In the genomic region with DNA sequence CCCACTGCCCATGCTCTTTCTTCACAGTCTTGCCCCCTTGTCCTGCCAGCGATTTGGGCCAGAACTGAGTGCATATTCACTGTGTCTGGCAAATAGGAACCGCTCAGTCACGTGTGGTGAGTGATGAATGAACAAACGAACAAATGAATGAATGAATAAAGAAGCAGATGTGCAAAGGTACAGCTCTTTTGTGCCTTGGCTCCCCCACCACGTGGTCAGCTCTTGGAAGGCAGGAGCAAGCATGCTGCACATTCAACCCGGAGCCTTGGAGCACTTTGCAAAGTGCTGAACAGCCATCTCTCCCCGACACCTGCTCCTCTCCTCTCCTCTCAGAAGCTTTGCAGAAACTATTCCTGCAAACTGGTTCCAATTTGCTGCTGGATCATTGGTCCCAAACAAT, we compare ENCODE assay signal across 16 cellular contexts. TPM values are rescaled to one million over a fixed set of nuclear protein-coding genes. Genes with fewer than 3 reads are reported as not detected.
DNase-seq lines count a peak whose midpoint lies in the region; ATAC-seq and TF ChIP-seq lines count a peak whose summit lies in the region.
"Had no signal": no experiment of that assay in that cellular context is flagged by ENCODE, and none has a peak within 500 bp of the region (broad histone marks: within the 10 kb centered on the region; RNA-seq: fewer than 3 reads in every experiment).

No MANE protein-coding gene starts in this region.

- no peaks in the 10 kb centered on the region for H3K36me3 Mint-ChIP-seq in chondrocyte (ENCODE audit: low read depth)
- H3K36me3 Mint-ChIP-seq in nephron progenitor cell (ENCODE audit: low read depth), result peaks cover 9% of the 10 kb centered on the region
- no peaks in the 10 kb centered on the region for H3K36me3 Mint-ChIP-seq in T-cell
- H3K36me3 Mint-ChIP-seq in activated T-helper 1 cell treated with anti-CD3 and anti-CD28 coated beads, Interleukin-12 subunit alpha, Interleukin-12 subunit beta, Interleukin-2, Interleukin-4 antibody, amounts not matched to agents 30 ng/mL and 10 ng/mL and 1 ng/mL, durations not matched to agents 14 hours and 24 hours and 36 hours (ENCODE audit: low read depth), result peaks cover 4% of the 10 kb centered on the region
- H3K36me3 Mint-ChIP-seq: CD8-positive, alpha-beta memory T cell had no signal

- in situ Hi-C loops in G401 (cut with HindIII; ENCODE audit: low sequenced_read_pairs), result no loop called here

- peaks cover 85% of the 10 kb centered on the region for H3K4me1 Mint-ChIP-seq in chondrocyte (ENCODE audit: low read depth)
- H3K4me1 Mint-ChIP-seq in nephron progenitor cell, result peaks cover 72% of the 10 kb centered on the region
- peaks cover 5 to 16% (median 11%) of the 10 kb centered on the region in 3 donors for H3K4me1 Mint-ChIP-seq in T-cell
- H3K4me1 Mint-ChIP-seq in activated T-helper 1 cell treated with anti-CD3 and anti-CD28 coated beads, Interleukin-12 subunit alpha, Interleukin-12 subunit beta, Interleukin-2, Interleukin-4 antibody, amounts not matched to agents 30 ng/mL and 10 ng/mL and 1 ng/mL, durations not matched to agents 14 hours and 24 hours and 36 hours (ENCODE audit: low read depth), result peaks cover 13% of the 10 kb centered on the region

- no peak for ATAC-seq in T-cell (replicated peaks in 1 of 4)
- ATAC-seq: HepG2 had no signal

- H3K9me3 Mint-ChIP-seq in chondrocyte (ENCODE audit: low read depth) (no peaks in the 10 kb centered on the region), nephron progenitor cell (no peaks in the 10 kb centered on the region), T-cell (no peaks in the 10 kb centered on the region)
- peaks cover 11% of the 10 kb centered on the region for H3K9me3 Mint-ChIP-seq in activated T-helper 1 cell treated with anti-CD3 and anti-CD28 coated beads, Interleukin-12 subunit alpha, Interleukin-12 subunit beta, Interleukin-2, Interleukin-4 antibody, amounts not matched to agents 30 ng/mL and 10 ng/mL and 1 ng/mL, durations not matched to agents 14 hours and 24 hours and 36 hours
- H3K9me3 Mint-ChIP-seq: CD8-positive, alpha-beta memory T cell; HFFc6 had no signal

- DNase-seq in G401 (ENCODE audit: low spot score) (peak; percentile 43), NCI-H2171 (lab: John Stamatoyannopoulos, UW) (peak; percentile 27), chondrocyte (ENCODE audit: low spot score) (peak; percentile 51), nephron progenitor cell (no peak), T-cell (no peak), HCEC 1CT (no peak)
- no peak for DNase-seq in activated T-helper 1 cell treated with anti-CD3 and anti-CD28 coated beads, Interleukin-12 subunit alpha, Interleukin-12 subunit beta, Interleukin-2, Interleukin-4 antibody, amounts not matched to agents 30 ng/mL and 10 ng/mL and 1 ng/mL, durations not matched to agents 14 hours and 24 hours and 36 hours (ENCODE audit: low spot score)
- DNase-seq: CD8-positive, alpha-beta memory T cell; GOT3; HFFc6; MG63; NCI-H1092 treated with DMSO at 0.1 percent for 48 hours; NCI-H187 treated with DMSO at 0.1 percent for 48 hours; NCI-H510A; SHP77 treated with DMSO at 0.1 percent for 48 hours had no signal

- POLR2A ChIA-PET in T-cell (lab: Charles Lee), result no interaction called here

- intact Hi-C loops in activated T-helper 1 cell treated with anti-CD3 and anti-CD28 coated beads, Interleukin-12 subunit alpha, Interleukin-12 subunit beta, Interleukin-2, Interleukin-4 antibody, amounts not matched to agents 30 ng/mL and 10 ng/mL and 1 ng/mL, durations not matched to agents 14 hours and 24 hours and 36 hours (cut with micrococcal nuclease), result no loop called here

- TF ChIP-seq CTCF in chondrocyte (IDR thresholded peaks at IDR 0.05) (no peak), nephron progenitor cell (IDR thresholded peaks at IDR 0.05) (no peak)

- CTCF ChIA-PET in T-cell (lab: Charles Lee), result no interaction called here

- H3K27ac Mint-ChIP-seq in chondrocyte (ENCODE audit: unreplicated experiment) (peak overlapping the region; percentile 98), nephron progenitor cell (peak overlapping the region; percentile 98), T-cell (no peak overlapping the region)
- H3K27ac Mint-ChIP-seq in activated T-helper 1 cell treated with anti-CD3 and anti-CD28 coated beads, Interleukin-12 subunit alpha, Interleukin-12 subunit beta, Interleukin-2, Interleukin-4 antibody, amounts not matched to agents 30 ng/mL and 10 ng/mL and 1 ng/mL, durations not matched to agents 14 hours and 24 hours and 36 hours, result no peak overlapping the region
- H3K27ac Mint-ChIP-seq: CD8-positive, alpha-beta memory T cell had no signal

- H3K27me3 Mint-ChIP-seq in chondrocyte (ENCODE audit: low read depth), result no peaks in the 10 kb centered on the region
- H3K27me3 Mint-ChIP-seq in nephron progenitor cell (ENCODE audit: low read depth, poor library complexity), result no peaks in the 10 kb centered on the region
- no peaks in the 10 kb centered on the region for H3K27me3 Mint-ChIP-seq in T-cell
- H3K27me3 Mint-ChIP-seq in activated T-helper 1 cell treated with anti-CD3 and anti-CD28 coated beads, Interleukin-12 subunit alpha, Interleukin-12 subunit beta, Interleukin-2, Interleukin-4 antibody, amounts not matched to agents 30 ng/mL and 10 ng/mL and 1 ng/mL, durations not matched to agents 14 hours and 24 hours and 36 hours (ENCODE audit: insufficient read depth), result no peaks in the 10 kb centered on the region

- H3K4me3 Mint-ChIP-seq in chondrocyte (ENCODE audit: unreplicated experiment) (no peak overlapping the region), nephron progenitor cell (no peak overlapping the region), T-cell (no peak overlapping the region)
- no peak overlapping the region for H3K4me3 Mint-ChIP-seq in activated T-helper 1 cell treated with anti-CD3 and anti-CD28 coated beads, Interleukin-12 subunit alpha, Interleukin-12 subunit beta, Interleukin-2, Interleukin-4 antibody, amounts not matched to agents 30 ng/mL and 10 ng/mL and 1 ng/mL, durations not matched to agents 14 hours and 24 hours and 36 hours
- H3K4me3 Mint-ChIP-seq: CD8-positive, alpha-beta memory T cell; HFFc6 had no signal

RNA-seq across cellular contexts. Expression of a gene that starts 52.4 kb away (rescaled TPM):
- total RNA-seq in G401 (2014; rRNA removed; shearing (Covaris generic)), result 17.8 and 27.3 TPM in 2 replicates
- total RNA-seq in chondrocyte (58.1 to 104 TPM (median 100 TPM) in 3 replicates), T-cell (1 to 10 TPM in 4 of 5 donors, under 1 TPM in 1; 0.88 to 4.2 (median 2.7) TPM)
- 2.2 and 2.5 TPM in 2 replicates for total RNA-seq in activated T-helper 1 cell treated with anti-CD3 and anti-CD28 coated beads, Interleukin-12 subunit alpha, Interleukin-12 subunit beta, Interleukin-2, Interleukin-4 antibody, amounts not matched to agents 30 ng/mL and 10 ng/mL and 1 ng/mL, durations not matched to agents 14 hours and 24 hours and 36 hours

Comparison
In these comparisons a context has a peak if more than half of its experiments do, and no peak if none do; other contexts are left out.
1. DNase-seq: peak in G401 (single experiment), NCI-H2171 (single experiment) and chondrocyte (single experiment); none in nephron progenitor cell (single experiment), T-cell (0 of 34), HCEC 1CT (single experiment) and activated T-helper 1 cell treated with anti-CD3 and anti-CD28 coated beads, Interleukin-12 subunit alpha, Interleukin-12 subunit beta, Interleukin-2, Interleukin-4 antibody, amounts not matched to agents 30 ng/mL and 10 ng/mL and 1 ng/mL, durations not matched to agents 14 hours and 24 hours and 36 hours (single experiment).
2. H3K27ac Mint-ChIP-seq: peak in chondrocyte (single experiment) and nephron progenitor cell (single experiment); none in T-cell (0 of 2) and activated T-helper 1 cell treated with anti-CD3 and anti-CD28 coated beads, Interleukin-12 subunit alpha, Interleukin-12 subunit beta, Interleukin-2, Interleukin-4 antibody, amounts not matched to agents 30 ng/mL and 10 ng/mL and 1 ng/mL, durations not matched to agents 14 hours and 24 hours and 36 hours (single experiment).